19 cellular contexts compared by ENCODE assay signal in the genomic region with DNA sequence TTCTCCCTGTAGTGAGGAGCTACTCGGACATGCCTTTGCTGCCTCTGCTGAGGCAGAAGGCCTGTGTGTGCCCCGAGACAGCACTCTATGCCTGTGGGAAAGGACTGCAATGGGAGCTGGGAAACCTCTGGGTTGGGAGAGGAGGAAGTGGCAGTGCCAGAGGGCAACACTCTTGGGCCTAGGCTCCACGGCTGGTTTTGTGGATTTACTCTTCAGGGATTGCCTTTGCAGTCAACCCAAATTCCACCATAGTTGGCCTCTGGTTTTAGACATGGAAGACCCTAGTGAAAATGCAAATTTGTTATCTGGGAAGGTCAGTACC. TPM values are rescaled to one million over a fixed set of nuclear protein-coding genes. Genes with fewer than 3 reads are reported as not detected.
DNase-seq lines count a peak whose midpoint lies in the region; ATAC-seq and TF ChIP-seq lines count a peak whose summit lies in the region.
"Had no signal": no experiment of that assay in that cellular context is flagged by ENCODE, and none has a peak within 500 bp of the region (broad histone marks: within the 10 kb centered on the region; RNA-seq: fewer than 3 reads in every experiment).

No MANE protein-coding gene starts in this region.

- peak overlapping the region; percentile 51 to 67 for H3K23ac ChIP-seq in mesenchymal stem cell (ENCODE audit: low read length in 2 of 2)

- peak overlapping the region; percentile 93 for H2BK15ac ChIP-seq in mesenchymal stem cell (ENCODE audit: low read depth, poor library complexity, severe bottlenecking)

- CTCF ChIA-PET in activated CD4-positive, alpha-beta memory T cell treated with anti-CD3 and anti-CD28 coated beads, Interleukin-2, amount 10 ng/mL, durations not matched to agents 7 days and 5 days (lab: Charles Lee), result interaction anchor here (0.6 to 2.0 kb wide), 4 partner anchors 79 to 132 kb away, joined by 3 to 6 read pairs (median 4); no protein-coding TSS in a partner anchor

- H3K27me3 Mint-ChIP-seq in activated CD4-positive, alpha-beta memory T cell treated with anti-CD3 and anti-CD28 coated beads, Interleukin-2, amount 10 ng/mL, durations not matched to agents 7 days and 5 days, result peaks cover 4% of the 10 kb centered on the region
- no peaks in the 10 kb centered on the region for H3K27me3 Mint-ChIP-seq in stimulated activated naive CD8-positive, alpha-beta T cell treated with anti-CD3 and anti-CD28 coated beads, Interleukin-15, amount 100 ng/mL, for 72 hours

- H3K9me3 ChIP-seq in mesenchymal stem cell (ENCODE audit: control insufficient read depth, low read length) (no peaks in the 10 kb centered on the region), upper lobe of right lung (no peaks in the 10 kb centered on the region)
- H3K9me3 ChIP-seq: left lung had no signal

- H3K79me1 ChIP-seq in mesenchymal stem cell (replicated peaks; ENCODE audit: low read length, poor library complexity, severe bottlenecking), result peaks cover 29% of the 10 kb centered on the region

- H3K4ac ChIP-seq in mesenchymal stem cell (ENCODE audit: low read depth in 1 of 2, low read length in 2 of 2), result peak overlapping the region; percentile 96 to 98

- no peak for ATAC-seq in upper lobe of right lung
- no peak for ATAC-seq in stimulated activated naive CD8-positive, alpha-beta T cell treated with anti-CD3 and anti-CD28 coated beads, Interleukin-15, amount 100 ng/mL, for 72 hours
- ATAC-seq: activated T-helper 17 cell treated with anti-CD3 and anti-CD28 coated beads, Interleukin-2, amount 50 U/mL, for 72 hours had no signal

- H3K27me3 ChIP-seq in mesenchymal stem cell (ENCODE audit: control insufficient read depth in 1 of 2, insufficient read depth in 1 of 2, low read length in 2 of 2) (peaks cover 0 to 24% of the 10 kb centered on the region in 2 experiments), upper lobe of right lung (no peaks in the 10 kb centered on the region)

- no peak overlapping the region for H2AFZ ChIP-seq in mesenchymal stem cell (ENCODE audit: low read depth, low read length)
- H2AFZ ChIP-seq: parathyroid adenoma had no signal

- H3K27ac Mint-ChIP-seq in activated CD4-positive, alpha-beta memory T cell treated with anti-CD3 and anti-CD28 coated beads, Interleukin-2, amount 10 ng/mL, durations not matched to agents 7 days and 5 days, result no peak overlapping the region
- H3K27ac Mint-ChIP-seq in stimulated activated naive CD8-positive, alpha-beta T cell treated with anti-CD3 and anti-CD28 coated beads, Interleukin-15, amount 100 ng/mL, for 72 hours, result peak overlapping the region in 1 of 2 donors; percentile 42
- H3K27ac Mint-ChIP-seq: activated T-helper 17 cell treated with anti-CD3 and anti-CD28 coated beads, Interleukin-2, amount 50 U/mL, for 72 hours; CD4-positive, alpha-beta T cell had no signal

- peak overlapping the region; percentile 96 to 99 for H2BK12ac ChIP-seq in mesenchymal stem cell (ENCODE audit: low read length in 2 of 2)

- POLR2A ChIA-PET in activated CD4-positive, alpha-beta memory T cell treated with anti-CD3 and anti-CD28 coated beads, Interleukin-2, amount 10 ng/mL, durations not matched to agents 7 days and 5 days (lab: Charles Lee), result no interaction called here

- H3K4me1 Mint-ChIP-seq in activated CD4-positive, alpha-beta memory T cell treated with anti-CD3 and anti-CD28 coated beads, Interleukin-2, amount 10 ng/mL, durations not matched to agents 7 days and 5 days, result peaks cover 9% of the 10 kb centered on the region
- H3K4me1 Mint-ChIP-seq in stimulated activated naive CD8-positive, alpha-beta T cell treated with anti-CD3 and anti-CD28 coated beads, Interleukin-15, amount 100 ng/mL, for 72 hours, result peaks cover 3% of the 10 kb centered on the region
- H3K4me1 Mint-ChIP-seq: activated T-helper 17 cell treated with anti-CD3 and anti-CD28 coated beads, Interleukin-2, amount 50 U/mL, for 72 hours had no signal

- no peak overlapping the region for H2BK5ac ChIP-seq in mesenchymal stem cell (ENCODE audit: low read depth, low read length, poor library complexity, severe bottlenecking)

- H3K9ac ChIP-seq in mesenchymal stem cell (ENCODE audit: low read length), result peak overlapping the region; percentile 56
- H3K9ac ChIP-seq: parathyroid adenoma had no signal

- H3K4me2 ChIP-seq in mesenchymal stem cell (ENCODE audit: low read length, poor library complexity, severe bottlenecking), result no peak overlapping the region

- H3K36me3 ChIP-seq in mesenchymal stem cell (ENCODE audit: control insufficient read depth in 1 of 2, insufficient read depth in 2 of 2, low read depth in 1 of 2, low read length in 2 of 2) (peaks cover 0 to 42% of the 10 kb centered on the region in 2 experiments), upper lobe of right lung (no peaks in the 10 kb centered on the region)
- H3K36me3 ChIP-seq: left lung had no signal

- 92% methylated on average over 3 of the region's 3 CpGs for WGBS in mesenchymal stem cell

- peak overlapping the region; percentile 98 for H3K18ac ChIP-seq in mesenchymal stem cell (ENCODE audit: low read depth in 1 of 2, low read length in 2 of 2)

- H3K9me3 Mint-ChIP-seq in activated CD4-positive, alpha-beta memory T cell treated with anti-CD3 and anti-CD28 coated beads, Interleukin-2, amount 10 ng/mL, durations not matched to agents 7 days and 5 days, result no peaks in the 10 kb centered on the region
- no peaks in the 10 kb centered on the region for H3K9me3 Mint-ChIP-seq in stimulated activated naive CD8-positive, alpha-beta T cell treated with anti-CD3 and anti-CD28 coated beads, Interleukin-15, amount 100 ng/mL, for 72 hours
- H3K9me3 Mint-ChIP-seq: activated T-helper 17 cell treated with anti-CD3 and anti-CD28 coated beads, Interleukin-2, amount 50 U/mL, for 72 hours; CD4-positive, alpha-beta T cell had no signal

- H4K8ac ChIP-seq in mesenchymal stem cell (ENCODE audit: low read length), result peak overlapping the region; percentile 92

- H3K4me3 Mint-ChIP-seq in activated CD4-positive, alpha-beta memory T cell treated with anti-CD3 and anti-CD28 coated beads, Interleukin-2, amount 10 ng/mL, durations not matched to agents 7 days and 5 days, result no peak overlapping the region
- no peak overlapping the region for H3K4me3 Mint-ChIP-seq in stimulated activated naive CD8-positive, alpha-beta T cell treated with anti-CD3 and anti-CD28 coated beads, Interleukin-15, amount 100 ng/mL, for 72 hours
- H3K4me3 Mint-ChIP-seq: activated T-helper 17 cell treated with anti-CD3 and anti-CD28 coated beads, Interleukin-2, amount 50 U/mL, for 72 hours; CD4-positive, alpha-beta T cell had no signal

- peak overlapping the region in 1 of 2 experiments; percentile 91 for H3K14ac ChIP-seq in mesenchymal stem cell (ENCODE audit: low read length in 2 of 2)

- H3K4me1 ChIP-seq in mesenchymal stem cell (ENCODE audit: control insufficient read depth, insufficient read depth, low read depth, low read length) (peaks cover 27% of the 10 kb centered on the region), upper lobe of right lung (no peaks in the 10 kb centered on the region)
- H3K4me1 ChIP-seq: parathyroid adenoma had no signal

- peak; percentile 33 for DNase-seq in activated CD8-positive, alpha-beta memory T cell treated with anti-CD3 and anti-CD28 coated beads, Interleukin-2, amount 50 U/mL, for 48 hours
- no peak for DNase-seq in activated CD8-positive, alpha-beta memory T cell treated with anti-CD3 and anti-CD28 coated beads, Interleukin-2, amount 50 U/mL, for 4 hours
- peak; percentile 8 for DNase-seq in activated CD4-positive, alpha-beta memory T cell treated with anti-CD3 and anti-CD28 coated beads, Interleukin-2, amount 10 ng/mL, durations not matched to agents 7 days and 5 days
- DNase-seq in mesenchymal stem cell (no peak), upper lobe of right lung (peak; percentile 29), NCI-H2081 (lab: John Stamatoyannopoulos, UW) (no peak)
- DNase-seq in stimulated activated naive CD8-positive, alpha-beta T cell treated with anti-CD3 and anti-CD28 coated beads, Interleukin-15, amount 100 ng/mL, for 72 hours, result no peak
- DNase-seq in activated naive CD4-positive, alpha-beta T cell treated with anti-CD3 and anti-CD28 coated beads, Interleukin-2, amount 50 U/mL, for 16 hours, result no peak
- DNase-seq: amygdala; DMS53; NCI-H2029 treated with DMSO at 0.1 percent for 48 hours; NCI-H524 treated with DMSO at 0.1 percent for 48 hours; small intestine; stimulated activated CD4-positive, alpha-beta T cell treated with anti-CD3 and anti-CD28 coated beads, Interleukin-4, amount 100 ng/mL, for 4 hours; stimulated activated CD8-positive, alpha-beta memory T cell treated with anti-CD3 and anti-CD28 coated beads, Interleukin-4, amount 100 ng/mL, for 48 hours had no signal

- H2BK120ac ChIP-seq in mesenchymal stem cell (ENCODE audit: low read depth, low read length), result peak overlapping the region; percentile 83

- TF ChIP-seq CTCF in upper lobe of right lung (IDR thresholded peaks at IDR 0.05), result no peak

- intact Hi-C loops in upper lobe of right lung (cut with DNase I), result no loop called here

- peak overlapping the region; percentile 99 for H4K91ac ChIP-seq in mesenchymal stem cell (ENCODE audit: low read length)

- no peaks in the 10 kb centered on the region for H3K36me3 Mint-ChIP-seq in activated CD4-positive, alpha-beta memory T cell treated with anti-CD3 and anti-CD28 coated beads, Interleukin-2, amount 10 ng/mL, durations not matched to agents 7 days and 5 days (ENCODE audit: low read depth)

- no peak overlapping the region for H3K4me3 ChIP-seq in mesenchymal stem cell (ENCODE audit: insufficient read depth in 1 of 2, low read depth in 1 of 2, low read length in 2 of 2)
- H3K4me3 ChIP-seq in upper lobe of right lung, result no peak overlapping the region
- H3K4me3 ChIP-seq: left lung had no signal

- peak overlapping the region; percentile 54 for H3K27ac ChIP-seq in mesenchymal stem cell (ENCODE audit: low read length, poor library complexity, severe bottlenecking)
- no peak overlapping the region for H3K27ac ChIP-seq in upper lobe of right lung
- H3K27ac ChIP-seq: parathyroid adenoma had no signal

- H2AK5ac ChIP-seq in mesenchymal stem cell (ENCODE audit: low read length, severe bottlenecking), result peak overlapping the region; percentile 78

RNA-seq across cellular contexts. Expression of gene ITGA11, which starts 46.8 kb away (rescaled TPM):
- total RNA-seq in activated CD4-positive, alpha-beta memory T cell treated with anti-CD3 and anti-CD28 coated beads, Interleukin-2, amount 10 ng/mL, durations not matched to agents 7 days and 5 days, result under 1 TPM; 0.20 to 0.73 TPM
- 146 TPM for polyA plus RNA-seq in mesenchymal stem cell (2013, experiment 1 of 2)
- polyA plus RNA-seq in mesenchymal stem cell (2013, experiment 2 of 2), result 150 TPM
- total RNA-seq in upper lobe of right lung, result 7.1 TPM

Comparison
In these comparisons a context has a peak if more than half of its experiments do, and no peak if none do; other contexts are left out.
1. DNase-seq: peak in activated CD8-positive, alpha-beta memory T cell treated with anti-CD3 and anti-CD28 coated beads, Interleukin-2, amount 50 U/mL, for 48 hours (single experiment), activated CD4-positive, alpha-beta memory T cell treated with anti-CD3 and anti-CD28 coated beads, Interleukin-2, amount 10 ng/mL, durations not matched to agents 7 days and 5 days (single experiment) and upper lobe of right lung (single experiment); none in activated CD8-positive, alpha-beta memory T cell treated with anti-CD3 and anti-CD28 coated beads, Interleukin-2, amount 50 U/mL, for 4 hours (single experiment), mesenchymal stem cell (single experiment), stimulated activated naive CD8-positive, alpha-beta T cell treated with anti-CD3 and anti-CD28 coated beads, Interleukin-15, amount 100 ng/mL, for 72 hours (0 of 2), NCI-H2081 (0 of 2) and activated naive CD4-positive, alpha-beta T cell treated with anti-CD3 and anti-CD28 coated beads, Interleukin-2, amount 50 U/mL, for 16 hours (single experiment).